In genomic region chr3:89000886-89001285, GRCh38 we compare ENCODE assay signal across 28 cellular contexts.
DNase-seq lines count a peak whose midpoint lies in the region; ATAC-seq and TF ChIP-seq lines count a peak whose summit lies in the region.
"Had no signal": no experiment of that assay in that cellular context is flagged by ENCODE, and none has a peak within 500 bp of the region (broad histone marks: within the 10 kb centered on the region; RNA-seq: fewer than 3 reads in every experiment).

No MANE protein-coding gene starts in this region.

- no peak for TF ChIP-seq POLR2A in suprapubic skin (IDR thresholded peaks at IDR 0.05)

- no peaks in the 10 kb centered on the region for H3K9me3 ChIP-seq in suprapubic skin
- H3K9me3 ChIP-seq: MG63, SK-N-SH had no signal

- H3K36me3 Mint-ChIP-seq in stimulated activated naive B cell treated with anti-CD40 and anti-IgM and Interleukin-4, amounts not matched to agents 10 μg/mL and 1 μg/mL and 100 μg/mL, for 72 hours: no peaks in the 10 kb centered on the region
- H3K36me3 Mint-ChIP-seq: activated naive CD4-positive, alpha-beta T cell treated with anti-CD3 and anti-CD28 coated beads, Interleukin-2, amount 50 U/mL, for 24 hours; CD14-positive monocyte; naive thymus-derived CD8-positive, alpha-beta T cell had no signal

- no peak overlapping the region for H3K4me3 ChIP-seq in epithelial cell of esophagus (ENCODE audit: low read length)
- no peak overlapping the region for H3K4me3 ChIP-seq in retinal pigment epithelial cell (ENCODE audit: low read length)
- no peak overlapping the region for H3K4me3 ChIP-seq in suprapubic skin
- H3K4me3 ChIP-seq: GM12878, GM23248, K562, MG63, skin epidermis had no signal

- TF ChIP-seq EP300 in suprapubic skin (IDR thresholded peaks at IDR 0.05): no peak

- DNase-seq in NCI-H1105 (lab: John Stamatoyannopoulos, UW) (peak; percentile 21), amniotic epithelial cell (ENCODE audit: low read depth) (peak; percentile 29), epithelial cell of esophagus (ENCODE audit: low read depth) (peak; percentile 37), retinal pigment epithelial cell (ENCODE audit: low read depth) (peak; percentile 51), globus pallidus (ENCODE audit: low spot score) (no peak), suprapubic skin (ENCODE audit: low spot score in 2 of 2) (no peak)
- no peak for DNase-seq in stimulated activated naive B cell treated with anti-CD40 and anti-IgM and Interleukin-4, amounts not matched to agents 10 μg/mL and 1 μg/mL and 100 μg/mL, for 72 hours
- DNase-seq: activated CD8-positive, alpha-beta T cell treated with anti-CD3 and anti-CD28 coated beads for 36 hours; anterior cingulate cortex; effector CD4-positive, alpha-beta T cell; GM23248; islet precursor cell; MG63; naive thymus-derived CD8-positive, alpha-beta T cell; NCI-H2029 treated with DMSO at 0.1 percent for 48 hours; NCI-H345; NCI-H774; occipital lobe; SK-N-SH; stimulated activated CD8-positive, alpha-beta memory T cell treated with anti-CD3 and anti-CD28 coated beads, Interleukin-4, amount 100 ng/mL, for 48 hours; trophoblast cell had no signal

- no peak for TF ChIP-seq CTCF in epithelial cell of esophagus (IDR thresholded peaks at IDR 0.05; ENCODE audit: insufficient read depth, low read depth, low read length, missing control alignments)
- TF ChIP-seq CTCF in retinal pigment epithelial cell (conservative IDR thresholded peaks at IDR 0.05; ENCODE audit: low read depth, low read length): no peak
- no peak for TF ChIP-seq CTCF in suprapubic skin (IDR thresholded peaks at IDR 0.05)

- no peaks in the 10 kb centered on the region for H3K36me3 ChIP-seq in suprapubic skin
- H3K36me3 ChIP-seq: MG63 had no signal

- no peaks in the 10 kb centered on the region for H3K4me1 Mint-ChIP-seq in stimulated activated naive B cell treated with anti-CD40 and anti-IgM and Interleukin-4, amounts not matched to agents 10 μg/mL and 1 μg/mL and 100 μg/mL, for 72 hours
- H3K4me1 Mint-ChIP-seq: activated naive CD4-positive, alpha-beta T cell treated with anti-CD3 and anti-CD28 coated beads, Interleukin-2, amount 50 U/mL, for 24 hours; CD14-positive monocyte; naive thymus-derived CD8-positive, alpha-beta T cell had no signal

- H3K27ac ChIP-seq in suprapubic skin: no peak overlapping the region
- H3K27ac ChIP-seq: GM23248, skin epidermis had no signal

- H3K27ac Mint-ChIP-seq in stimulated activated naive B cell treated with anti-CD40 and anti-IgM and Interleukin-4, amounts not matched to agents 10 μg/mL and 1 μg/mL and 100 μg/mL, for 72 hours: no peak overlapping the region
- H3K27ac Mint-ChIP-seq: activated CD8-positive, alpha-beta T cell treated with anti-CD3 and anti-CD28 coated beads for 36 hours; activated naive CD4-positive, alpha-beta T cell treated with anti-CD3 and anti-CD28 coated beads, Interleukin-2, amount 50 U/mL, for 24 hours; activated T-helper 2 cell treated with anti-CD3 and anti-CD28 coated beads, Interferon-gamma antibody, Interleukin-2, Interleukin-4, amounts not matched to agents 10 μg/mL and 5 μg/mL and 100 μg/mL, durations not matched to agents 14 hours and 24 hours and 36 hours; CD14-positive monocyte; naive thymus-derived CD8-positive, alpha-beta T cell; T-helper 1 cell treated with Interleukin-12 subunit alpha and Interleukin-12 subunit beta and Interleukin-4 antibody, amounts not matched to agents 30 μg/mL and 1 μg/mL, for 36 hours had no signal

- no peak overlapping the region for H3K4me3 Mint-ChIP-seq in stimulated activated naive B cell treated with anti-CD40 and anti-IgM and Interleukin-4, amounts not matched to agents 10 μg/mL and 1 μg/mL and 100 μg/mL, for 72 hours
- H3K4me3 Mint-ChIP-seq: activated CD8-positive, alpha-beta T cell treated with anti-CD3 and anti-CD28 coated beads for 36 hours; activated naive CD4-positive, alpha-beta T cell treated with anti-CD3 and anti-CD28 coated beads, Interleukin-2, amount 50 U/mL, for 24 hours; CD14-positive monocyte; naive thymus-derived CD8-positive, alpha-beta T cell; T-helper 1 cell treated with Interleukin-12 subunit alpha and Interleukin-12 subunit beta and Interleukin-4 antibody, amounts not matched to agents 30 μg/mL and 1 μg/mL, for 36 hours had no signal

- no peaks in the 10 kb centered on the region for H3K4me1 ChIP-seq in suprapubic skin

- WGBS in suprapubic skin: 13% methylated on average over 1 of the region's 1 CpG

- H3K27me3 Mint-ChIP-seq in stimulated activated naive B cell treated with anti-CD40 and anti-IgM and Interleukin-4, amounts not matched to agents 10 μg/mL and 1 μg/mL and 100 μg/mL, for 72 hours: no peaks in the 10 kb centered on the region
- H3K27me3 Mint-ChIP-seq: activated CD8-positive, alpha-beta T cell treated with anti-CD3 and anti-CD28 coated beads for 36 hours; activated naive CD4-positive, alpha-beta T cell treated with anti-CD3 and anti-CD28 coated beads, Interleukin-2, amount 50 U/mL, for 24 hours; naive thymus-derived CD8-positive, alpha-beta T cell had no signal

- no peaks in the 10 kb centered on the region for H3K9me3 Mint-ChIP-seq in stimulated activated naive B cell treated with anti-CD40 and anti-IgM and Interleukin-4, amounts not matched to agents 10 μg/mL and 1 μg/mL and 100 μg/mL, for 72 hours

- H3K27me3 ChIP-seq in suprapubic skin: no peaks in the 10 kb centered on the region
- H3K27me3 ChIP-seq: MG63 had no signal

- no peak for ATAC-seq in stimulated activated naive B cell treated with anti-CD40 and anti-IgM and Interleukin-4, amounts not matched to agents 10 μg/mL and 1 μg/mL and 100 μg/mL, for 72 hours (replicated peaks)
- ATAC-seq: activated CD8-positive, alpha-beta T cell treated with anti-CD3 and anti-CD28 coated beads for 36 hours; GM12878; K562; naive thymus-derived CD8-positive, alpha-beta T cell had no signal

Comparison
In these comparisons a context has a peak if more than half of its experiments do, and no peak if none do; other contexts are left out.
1. DNase-seq: peak in NCI-H1105 (single experiment), amniotic epithelial cell (single experiment), epithelial cell of esophagus (single experiment) and retinal pigment epithelial cell (single experiment); none in globus pallidus (single experiment), suprapubic skin (0 of 2) and stimulated activated naive B cell treated with anti-CD40 and anti-IgM and Interleukin-4, amounts not matched to agents 10 μg/mL and 1 μg/mL and 100 μg/mL, for 72 hours (single experiment).